Comparison of ENCODE assay signal across 8 cellular contexts in the genomic region with DNA sequence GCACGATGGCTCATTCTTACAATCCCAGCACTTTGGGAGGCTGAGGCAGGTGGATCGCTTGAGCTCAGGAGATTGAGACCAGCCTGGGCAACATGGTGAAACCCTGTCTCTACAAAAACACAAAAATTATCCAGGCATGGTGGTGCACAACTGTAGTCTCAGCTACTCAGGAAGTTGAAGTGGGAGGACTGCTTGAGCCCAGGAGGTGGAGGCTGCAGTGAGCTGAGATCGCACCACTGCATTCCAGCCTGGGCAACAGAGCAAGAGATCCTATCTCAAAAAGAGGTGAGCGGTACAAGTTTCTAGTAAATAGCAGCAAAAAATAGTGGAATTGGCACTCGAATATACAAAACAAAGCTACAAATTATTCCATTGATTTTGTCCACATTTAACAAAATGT. TPM values are rescaled to one million over a fixed set of nuclear protein-coding genes. Genes with fewer than 3 reads are reported as not detected.
A peak's percentile ranks its signal among the peaks of the same experiment; 100 is the strongest.
DNase-seq lines count a peak whose midpoint lies in the region; ATAC-seq and TF ChIP-seq lines count a peak whose summit lies in the region.
"Not testable (repeated sequence)": the region's sequence is repeated elsewhere in the genome, so short reads cannot be mapped to it uniquely, and the experiment has no call there.

No MANE protein-coding gene starts in this region.

- H3F3A ChIP-seq in GM23338 (replicated peaks; ENCODE audit: low read depth); neural progenitor cell (ENCODE audit: low read depth): not testable (repeated sequence)

- ATAC-seq in GM23338, left lobe of liver: not testable (repeated sequence)

- H3K4me3 Mint-ChIP-seq in GM23338; activated CD4-positive, alpha-beta T cell treated with anti-CD3 and anti-CD28 coated beads, Interleukin-2, amount 10 ng/mL, durations not matched to agents 24 days and 14 days; neural progenitor cell; stimulated activated naive CD8-positive, alpha-beta T cell treated with anti-CD3 and anti-CD28 coated beads, Interleukin-15, Interleukin-2, amounts not matched to agents 100 ng/mL and 50 ng/mL, for 24 hours: not testable (repeated sequence)

- H3K9ac ChIP-seq in BLaER1 treated with 17β-estradiol and CSF1 and Interleukin-3, amounts not matched to agents 10 nM and 100 nM = peak overlapping the region in 7 of 11 experiments; percentile 27 to 68 (median 48); a peak in 9 of 22 replicates
- not testable (repeated sequence) for H3K9ac ChIP-seq in colonic mucosa (ENCODE audit: low read depth in 2 of 2, low read length in 2 of 2); neural progenitor cell

- TF ChIP-seq CTCF in GM23338 (conservative IDR thresholded peaks at IDR 0.05; ENCODE audit: low read depth in 2 of 2); colonic mucosa (IDR thresholded peaks at IDR 0.05); neural progenitor cell (IDR thresholded peaks at IDR 0.05): not testable (repeated sequence)

- H3K36me3 ChIP-seq in BLaER1 treated with 17β-estradiol and CSF1 and Interleukin-3, amounts not matched to agents 10 nM and 100 nM = peaks cover 0 to 59% (median 31%) of the 10 kb centered on the region in 11 experiments; a peak in 20 of 22 replicates
- H3K36me3 ChIP-seq in GM23338 (ENCODE audit: insufficient read depth); colonic mucosa; neural progenitor cell: not testable (repeated sequence)

- not testable (repeated sequence) for DNase-seq in GM23338 (ENCODE audit: low spot score); activated CD4-positive, alpha-beta T cell treated with anti-CD3 and anti-CD28 coated beads, Interleukin-2, amount 10 ng/mL, durations not matched to agents 24 days and 14 days; neural progenitor cell (ENCODE audit: low spot score)
- peak; percentile 19 for DNase-seq in activated effector memory CD4-positive, alpha-beta T cell treated with anti-CD3 and anti-CD28 coated beads, Interleukin-2, amount 50 U/mL, for 16 hours
- DNase-seq in colonic mucosa (peak; percentile 3), left lobe of liver (ENCODE audit: low spot score) (peak; percentile 1)

- H3K36me3 Mint-ChIP-seq in GM23338 (ENCODE audit: low read depth); neural progenitor cell: not testable (repeated sequence)
- H3K36me3 Mint-ChIP-seq in activated CD4-positive, alpha-beta T cell treated with anti-CD3 and anti-CD28 coated beads, Interleukin-2, amount 10 ng/mL, durations not matched to agents 24 days and 14 days (ENCODE audit: low read depth) = peaks cover 73% of the 10 kb centered on the region
- H3K36me3 Mint-ChIP-seq in stimulated activated naive CD8-positive, alpha-beta T cell treated with anti-CD3 and anti-CD28 coated beads, Interleukin-15, Interleukin-2, amounts not matched to agents 100 ng/mL and 50 ng/mL, for 24 hours (ENCODE audit: low read depth) = peaks cover 92% of the 10 kb centered on the region

- H3K9me3 Mint-ChIP-seq in GM23338; activated CD4-positive, alpha-beta T cell treated with anti-CD3 and anti-CD28 coated beads, Interleukin-2, amount 10 ng/mL, durations not matched to agents 24 days and 14 days; neural progenitor cell; stimulated activated naive CD8-positive, alpha-beta T cell treated with anti-CD3 and anti-CD28 coated beads, Interleukin-15, Interleukin-2, amounts not matched to agents 100 ng/mL and 50 ng/mL, for 24 hours: not testable (repeated sequence)

- H3K27me3 ChIP-seq in BLaER1 treated with 17β-estradiol and CSF1 and Interleukin-3, amounts not matched to agents 10 nM and 100 nM; GM23338 (ENCODE audit: insufficient read depth); colonic mucosa; neural progenitor cell: not testable (repeated sequence)

- H3K27me3 Mint-ChIP-seq in GM23338 (ENCODE audit: insufficient read depth, low read depth, poor library complexity); activated CD4-positive, alpha-beta T cell treated with anti-CD3 and anti-CD28 coated beads, Interleukin-2, amount 10 ng/mL, durations not matched to agents 24 days and 14 days; neural progenitor cell (ENCODE audit: insufficient read depth, low read depth); stimulated activated naive CD8-positive, alpha-beta T cell treated with anti-CD3 and anti-CD28 coated beads, Interleukin-15, Interleukin-2, amounts not matched to agents 100 ng/mL and 50 ng/mL, for 24 hours: not testable (repeated sequence)

- not testable (repeated sequence) for H2AFZ ChIP-seq in GM23338; neural progenitor cell (replicated peaks)

- intact Hi-C loops in activated CD4-positive, alpha-beta T cell treated with anti-CD3 and anti-CD28 coated beads, Interleukin-2, amount 10 ng/mL, durations not matched to agents 24 days and 14 days (cut with micrococcal nuclease); colonic mucosa (cut with DNase I): not testable (repeated sequence)

- H3K27ac ChIP-seq in BLaER1 treated with 17β-estradiol and CSF1 and Interleukin-3, amounts not matched to agents 10 nM and 100 nM = peak overlapping the region; percentile 53 to 87 (median 81); a peak in 16 of 22 replicates
- H3K27ac ChIP-seq in GM23338 (ENCODE audit: low read depth); colonic mucosa; neural progenitor cell: not testable (repeated sequence)

- H3K9me3 ChIP-seq in BLaER1 treated with 17β-estradiol and CSF1 and Interleukin-3, amounts not matched to agents 10 nM and 100 nM (replicated peaks in 1 of 11); colonic mucosa; neural progenitor cell (ENCODE audit: low read depth): not testable (repeated sequence)

- H3K79me2 ChIP-seq in GM23338 (replicated peaks; ENCODE audit: insufficient read depth); neural progenitor cell (ENCODE audit: low read depth): not testable (repeated sequence)

- H4K20me1 ChIP-seq in BLaER1 treated with 17β-estradiol and CSF1 and Interleukin-3, amounts not matched to agents 10 nM and 100 nM = peaks cover 0 to 45% (median 0%) of the 10 kb centered on the region in 11 experiments; a peak in 5 of 22 replicates
- H4K20me1 ChIP-seq in GM23338 (replicated peaks; ENCODE audit: insufficient read depth); neural progenitor cell (ENCODE audit: low read depth): not testable (repeated sequence)

- peak overlapping the region; percentile 82 to 91 (median 86) for H3K4me2 ChIP-seq in BLaER1 treated with 17β-estradiol and CSF1 and Interleukin-3, amounts not matched to agents 10 nM and 100 nM
- H3K4me2 ChIP-seq in GM23338, neural progenitor cell: not testable (repeated sequence)

- not testable (repeated sequence) for H3K4me1 Mint-ChIP-seq in GM23338, neural progenitor cell
- peaks cover 34% of the 10 kb centered on the region for H3K4me1 Mint-ChIP-seq in activated CD4-positive, alpha-beta T cell treated with anti-CD3 and anti-CD28 coated beads, Interleukin-2, amount 10 ng/mL, durations not matched to agents 24 days and 14 days
- peaks cover 53% of the 10 kb centered on the region for H3K4me1 Mint-ChIP-seq in stimulated activated naive CD8-positive, alpha-beta T cell treated with anti-CD3 and anti-CD28 coated beads, Interleukin-15, Interleukin-2, amounts not matched to agents 100 ng/mL and 50 ng/mL, for 24 hours (ENCODE audit: low read depth)

- peaks cover 64 to 75% (median 70%) of the 10 kb centered on the region in 10 experiments for H3K4me1 ChIP-seq in BLaER1 treated with 17β-estradiol and CSF1 and Interleukin-3, amounts not matched to agents 10 nM and 100 nM
- not testable (repeated sequence) for H3K4me1 ChIP-seq in GM23338 (ENCODE audit: insufficient read depth); colonic mucosa; neural progenitor cell

- H3K9me2 ChIP-seq in GM23338 (ENCODE audit: insufficient read depth) = not testable (repeated sequence)

- H3K4me3 ChIP-seq in BLaER1 treated with 17β-estradiol and CSF1 and Interleukin-3, amounts not matched to agents 10 nM and 100 nM; GM23338; colonic mucosa; neural progenitor cell: not testable (repeated sequence)

- 0 out of 2 replicates have a peak overlapping the region, but pooled peaks have one; percentile 51 for H3K27ac Mint-ChIP-seq in GM23338
- H3K27ac Mint-ChIP-seq in activated CD4-positive, alpha-beta T cell treated with anti-CD3 and anti-CD28 coated beads, Interleukin-2, amount 10 ng/mL, durations not matched to agents 24 days and 14 days = peak overlapping the region; percentile 79
- peak overlapping the region; percentile 51 for H3K27ac Mint-ChIP-seq in neural progenitor cell
- H3K27ac Mint-ChIP-seq in stimulated activated naive CD8-positive, alpha-beta T cell treated with anti-CD3 and anti-CD28 coated beads, Interleukin-15, Interleukin-2, amounts not matched to agents 100 ng/mL and 50 ng/mL, for 24 hours = peak overlapping the region; percentile 80

RNA-seq across cellular contexts. Expression of a gene that starts 31.2 kb away (rescaled TPM):
- total RNA-seq in GM23338 (2014; rRNA removed; shearing (Covaris generic)) = 2.6 TPM in 2 replicates
- 0.42 and 0.83 TPM in 2 replicates for polyA plus RNA-seq in GM23338 (2016; fragmentation: Nextera tagmentation; extraction: Ambion mirVana)
- total RNA-seq in activated CD4-positive, alpha-beta T cell treated with anti-CD3 and anti-CD28 coated beads, Interleukin-2, amount 10 ng/mL, durations not matched to agents 24 days and 14 days = 94.9 and 100 TPM in 2 replicates
- total RNA-seq in colonic mucosa = under 1 TPM; 0.56 to 0.91 TPM
- 0.33 TPM for total RNA-seq in left lobe of liver
- 0.53 TPM in 1 of 2 replicates, not detected in the other for total RNA-seq in neural progenitor cell (ENCODE audit: low replicate concordance)

Comparison
In these comparisons a context has a peak if more than half of its experiments do, and no peak if none do; other contexts are left out.
1. RNA of a gene that starts 31.2 kb away (total RNA-seq): 94.9 to 100 TPM in activated CD4-positive, alpha-beta T cell treated with anti-CD3 and anti-CD28 coated beads, Interleukin-2, amount 10 ng/mL, durations not matched to agents 24 days and 14 days; 2.6 TPM in GM23338, 0.56 to 0.91 TPM in colonic mucosa, 0.33 TPM in left lobe of liver (single experiment) and 0.53 TPM in neural progenitor cell; every median in the first group is over 10 times any median in the second.
2. Peak in every context shown above with its lines, with median percentiles within 50 percentile points of each other: H3K27ac Mint-ChIP-seq.